In genomic region chr13:79307433-79307861, GRCh38 we compare ENCODE assay signal across 1 cellular context.
TF ChIP-seq lines count a peak whose summit lies in the region.

No MANE protein-coding gene starts in this region.

TF ChIP-seq in K562, 482 proteins besides CTCF, POLR2A, EP300 and RAD21 (continued from another document):
- TF ChIP-seq FOXP4 (CRISPR knock-in tag; IDR thresholded peaks at IDR 0.05; ENCODE audit: borderline replicate concordance) (no peak), MTA2 (IDR thresholded peaks at IDR 0.05; ENCODE audit: low read depth) (no peak)
